In genomic region chr3:61571516-61572336, GRCh38 we compare ENCODE assay signal across 1 cellular context.
TF ChIP-seq lines count a peak whose summit lies in the region.

No MANE protein-coding gene starts in this region.

TF ChIP-seq in WTC11, 78 proteins besides CTCF, POLR2A, EP300 and RAD21 (continued from another document):
- TF ChIP-seq CREB1 (CRISPR knock-in tag; IDR thresholded peaks at IDR 0.05) (no peak), NR3C1 (CRISPR knock-in tag; conservative IDR thresholded peaks at IDR 0.05; ENCODE audit: low read depth) (no peak), ZNF671 (CRISPR knock-in tag; IDR thresholded peaks at IDR 0.05) (no peak), PREB (CRISPR knock-in tag; IDR thresholded peaks at IDR 0.05; ENCODE audit: borderline replicate concordance) (no peak)
